28 cellular contexts compared by ENCODE assay signal in genomic region chr16:17409894-17410293, GRCh38.
A peak's percentile ranks its signal among the peaks of the same experiment; 100 is the strongest.
DNase-seq lines count a peak whose midpoint lies in the region; ATAC-seq and TF ChIP-seq lines count a peak whose summit lies in the region.
"Had no signal": no experiment of that assay in that cellular context is flagged by ENCODE, and none has a peak within 500 bp of the region (broad histone marks: within the 10 kb centered on the region; RNA-seq: fewer than 3 reads in every experiment).

No MANE protein-coding gene starts in this region.

- peaks cover 3% of the 10 kb centered on the region for H3K9me3 ChIP-seq in IMR-90 (ENCODE audit: control insufficient read depth, insufficient read depth, low read length)
- H3K9me3 ChIP-seq: adrenal gland, gastrocnemius medialis, mucosa of descending colon, sigmoid colon, upper lobe of left lung had no signal

- peak overlapping the region; percentile 25; the same call in 1 of the 2 replicates for H2AK5ac ChIP-seq in IMR-90 (ENCODE audit: low read depth, low read length)

- no peak for TF ChIP-seq RAD21 in IMR-90 (IDR thresholded peaks at IDR 0.05; ENCODE audit: low read length)

- H4K8ac ChIP-seq in IMR-90 (ENCODE audit: low read depth in 2 of 2, low read length in 2 of 2) = no peak overlapping the region

- H4K5ac ChIP-seq in IMR-90 (ENCODE audit: low read depth, low read length) = no peak overlapping the region

- dilution Hi-C loops in IMR-90 (cut with HindIII; ENCODE audit: low sequenced_read_pairs, unreplicated experiment) = no loop called here

- H3K36me3 Mint-ChIP-seq in chondrocyte (ENCODE audit: low read depth) (no peaks in the 10 kb centered on the region), naive B cell (peaks cover 0 to 9% of the 10 kb centered on the region in 2 donors)

- H3K9ac ChIP-seq in IMR-90 (ENCODE audit: low read depth, low read length) = no peak overlapping the region

- no peak overlapping the region for H2BK120ac ChIP-seq in IMR-90 (ENCODE audit: low read depth, low read length)

- no peak overlapping the region for H2BK5ac ChIP-seq in IMR-90 (ENCODE audit: low read depth, low read length, poor library complexity, severe bottlenecking)

- BruUV-seq in IMR-90 (replicated peaks; lab: Mats Ljungman, UMichigan) = no TSS peak

- no peak overlapping the region for H3K27ac ChIP-seq in IMR-90 (ENCODE audit: insufficient read depth, low read length)
- H3K27ac ChIP-seq: adrenal gland, coronary artery, gastrocnemius medialis, SK-N-MC, upper lobe of left lung had no signal

- CTCF ChIA-PET in IMR-90 (lab: Yijun Ruan, JAX) = no interaction called here

- H3K56ac ChIP-seq in IMR-90 (ENCODE audit: extremely low read depth, insufficient read depth, low read length) = no peak overlapping the region

- H3K27ac Mint-ChIP-seq in chondrocyte (ENCODE audit: unreplicated experiment) (no peak overlapping the region), naive B cell (peak overlapping the region; percentile 75 to 97 (median 84))
- H3K27ac Mint-ChIP-seq: endodermal cell, nephron progenitor cell had no signal

- no peak overlapping the region for H3K18ac ChIP-seq in IMR-90 (ENCODE audit: low read depth, low read length)

- H4K20me1 ChIP-seq in IMR-90 (ENCODE audit: insufficient read depth, low read length) = peaks cover 9% of the 10 kb centered on the region; the same call in 1 of the 2 replicates

- H3K9me3 Mint-ChIP-seq in chondrocyte (ENCODE audit: low read depth) (peaks cover 8% of the 10 kb centered on the region), naive B cell (no peaks in the 10 kb centered on the region)

- POLR2A ChIA-PET in IMR-90 (lab: Charles Lee; ENCODE audit: unreplicated experiment) = no interaction called here

- H2BK15ac ChIP-seq in IMR-90 (ENCODE audit: low read depth, low read length) = no peak overlapping the region

- no peak for ATAC-seq in IMR-90 (ENCODE audit: low read depth)
- no peak for ATAC-seq in naive B cell (ENCODE audit: low read depth in 2 of 2)
- ATAC-seq in HG02938 (IDR thresholded peaks at IDR 0.05; ENCODE audit: unreplicated experiment) = no peak
- ATAC-seq: gastrocnemius medialis; left ventricle myocardium superior; stimulated activated naive CD8-positive, alpha-beta T cell treated with anti-CD3 and anti-CD28 coated beads, Interleukin-15, amount 100 ng/mL, for 72 hours had no signal

- peaks cover 6% of the 10 kb centered on the region for H3K9me1 ChIP-seq in IMR-90 (ENCODE audit: insufficient read depth, low read length)

- H2AK9ac ChIP-seq in IMR-90 (replicated peaks; ENCODE audit: low read depth, low read length, poor library complexity) = no peak overlapping the region

- WGBS in IMR-90 (ENCODE audit: extremely low coverage in 2 of 2, insufficient read length in 1 of 2), 2 experiments = no CpG with 5 or more reads among the region's 3 CpGs

- no peak overlapping the region for H3K4me2 ChIP-seq in IMR-90 (ENCODE audit: low read depth, low read length)

- no peaks in the 10 kb centered on the region for H3K36me3 ChIP-seq in IMR-90 (ENCODE audit: control insufficient read depth, insufficient read depth, low read length)
- H3K36me3 ChIP-seq: adrenal gland, gastrocnemius medialis, sigmoid colon, upper lobe of left lung had no signal

- H3K4me3 ChIP-seq in IMR-90 (ENCODE audit: insufficient read depth, low read depth, low read length) = no peak overlapping the region
- H3K4me3 ChIP-seq: adrenal gland, coronary artery, gastrocnemius medialis, mucosa of descending colon, sigmoid colon, SK-N-MC, upper lobe of left lung had no signal

- H2BK20ac ChIP-seq in IMR-90 (ENCODE audit: low read depth, low read length) = no peak overlapping the region; the same call in 1 of the 2 replicates

- TF ChIP-seq CTCF in IMR-90 (conservative IDR thresholded peaks at IDR 0.05; ENCODE audit: low read depth, low read length) = no peak
- no peak for TF ChIP-seq CTCF in chondrocyte (IDR thresholded peaks at IDR 0.05)

- no peak overlapping the region for H3K4ac ChIP-seq in IMR-90 (ENCODE audit: low read depth, low read length)

- no peak overlapping the region for H2AFZ ChIP-seq in IMR-90 (replicated peaks; ENCODE audit: low read length, poor library complexity)

- H3K4me3 Mint-ChIP-seq in chondrocyte (ENCODE audit: unreplicated experiment) (no peak overlapping the region), naive B cell (peak overlapping the region in 5 of 8 donors; percentile 7 to 58 (median 50))
- H3K4me3 Mint-ChIP-seq: endodermal cell; nephron progenitor cell; stimulated activated naive CD8-positive, alpha-beta T cell treated with anti-CD3 and anti-CD28 coated beads, Interleukin-15, amount 100 ng/mL, for 72 hours; T-helper 1 cell treated with Interleukin-12 subunit alpha and Interleukin-12 subunit beta and Interleukin-4 antibody, amounts not matched to agents 30 μg/mL and 1 μg/mL, for 36 hours had no signal

- H3K79me1 ChIP-seq in IMR-90 (ENCODE audit: low read depth in 1 of 2, low read length in 2 of 2) = peaks cover 21 to 38% of the 10 kb centered on the region in 2 experiments

- H3K23ac ChIP-seq in IMR-90 (ENCODE audit: low read depth, low read length) = no peak overlapping the region

- no peaks in the 10 kb centered on the region for H3K27me3 ChIP-seq in IMR-90 (ENCODE audit: control insufficient read depth, insufficient read depth, low read length)
- H3K27me3 ChIP-seq: adrenal gland, gastrocnemius medialis, sigmoid colon, upper lobe of left lung had no signal

- H3K27me3 Mint-ChIP-seq in chondrocyte (ENCODE audit: low read depth) = no peaks in the 10 kb centered on the region
- H3K27me3 Mint-ChIP-seq in naive B cell = no peaks in the 10 kb centered on the region
- H3K27me3 Mint-ChIP-seq: stimulated activated naive CD8-positive, alpha-beta T cell treated with anti-CD3 and anti-CD28 coated beads, Interleukin-15, amount 100 ng/mL, for 72 hours had no signal

- H3K14ac ChIP-seq in IMR-90 (replicated peaks; ENCODE audit: low read depth, low read length) = no peak overlapping the region

- intact Hi-C loops in IMR-90 (cut with micrococcal nuclease) = no loop called here

- no peak overlapping the region for H4K91ac ChIP-seq in IMR-90 (ENCODE audit: insufficient read depth, low read depth, low read length)

- peak; percentile 80 for DNase-seq in Ammon's horn (ENCODE audit: low spot score)
- no peak for DNase-seq in IMR-90
- DNase-seq in chondrocyte (ENCODE audit: low spot score) = peak; percentile 40
- DNase-seq in naive B cell = no peak
- no peak for DNase-seq in NCI-H510A treated with DMSO at 0.1 percent for 48 hours (lab: John Stamatoyannopoulos, UW)
- no peak for DNase-seq in amniotic stem cell (lab: John Stamatoyannopoulos, UW)
- DNase-seq in NCI-H345 (lab: John Stamatoyannopoulos, UW) = no peak
- DNase-seq: activated CD4-positive, alpha-beta T cell treated with anti-CD3 and anti-CD28 coated beads for 4 hours; activated naive CD4-positive, alpha-beta T cell treated with Interleukin-2 at 50 U/mL for 16 hours; activated T-cell treated with anti-CD3 and anti-CD28 coated beads, Interleukin-2, amount 50 U/mL, for 48 hours; adrenal gland; DND-41; endodermal cell; gastrocnemius medialis; islet precursor cell; KG1; left ventricle myocardium superior; mucosa of descending colon; NCI-H2171; NCI-H69; nephron progenitor cell; sigmoid colon; stimulated activated naive CD8-positive, alpha-beta T cell treated with anti-CD3 and anti-CD28 coated beads, Interleukin-15, amount 100 ng/mL, for 72 hours; upper lobe of left lung had no signal

- peaks cover 31% of the 10 kb centered on the region for H3K4me1 Mint-ChIP-seq in chondrocyte (ENCODE audit: low read depth)
- peaks cover 52 to 78% (median 73%) of the 10 kb centered on the region in 3 donors for H3K4me1 Mint-ChIP-seq in naive B cell

- in situ Hi-C loops in IMR-90 (cut with MboI; ENCODE audit: low sequenced_read_pairs) = no loop called here

- no peak for TF ChIP-seq POLR2A in IMR-90 (IDR thresholded peaks at IDR 0.05; ENCODE audit: low read depth, low read length)

- peaks cover 15% of the 10 kb centered on the region for H3K4me1 ChIP-seq in IMR-90 (ENCODE audit: control insufficient read depth, insufficient read depth, low read length)

TF ChIP-seq in IMR-90, 13 proteins besides CTCF, POLR2A, EP300 and RAD21:
- TF ChIP-seq CEBPB (IDR thresholded peaks at IDR 0.05; ENCODE audit: low read depth, low read length) (no peak), USF2 (IDR thresholded peaks at IDR 0.05; ENCODE audit: low read depth, low read length) (no peak), FOS (IDR thresholded peaks at IDR 0.05; ENCODE audit: low read depth, low read length) (no peak), RFX5 (IDR thresholded peaks at IDR 0.05; ENCODE audit: low read depth, low read length) (no peak)
- TF ChIP-seq, protein P1, sequence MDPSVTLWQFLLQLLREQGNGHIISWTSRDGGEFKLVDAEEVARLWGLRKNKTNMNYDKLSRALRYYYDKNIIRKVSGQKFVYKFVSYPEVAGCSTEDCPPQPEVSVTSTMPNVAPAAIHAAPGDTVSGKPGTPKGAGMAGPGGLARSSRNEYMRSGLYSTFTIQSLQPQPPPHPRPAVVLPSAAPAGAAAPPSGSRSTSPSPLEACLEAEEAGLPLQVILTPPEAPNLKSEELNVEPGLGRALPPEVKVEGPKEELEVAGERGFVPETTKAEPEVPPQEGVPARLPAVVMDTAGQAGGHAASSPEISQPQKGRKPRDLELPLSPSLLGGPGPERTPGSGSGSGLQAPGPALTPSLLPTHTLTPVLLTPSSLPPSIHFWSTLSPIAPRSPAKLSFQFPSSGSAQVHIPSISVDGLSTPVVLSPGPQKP (IDR thresholded peaks at IDR 0.05; ENCODE audit: borderline replicate concordance, low read depth, low read length) = no peak

Comparison
In these comparisons a context has a peak if more than half of its experiments do, and no peak if none do; other contexts are left out.
1. DNase-seq: peak in Ammon's horn (single experiment) and chondrocyte (single experiment); none in IMR-90 (single experiment), naive B cell (single experiment), NCI-H510A treated with DMSO at 0.1 percent for 48 hours (single experiment), amniotic stem cell (single experiment) and NCI-H345 (single experiment).